Comparison of ENCODE assay signal across 8 cellular contexts in the genomic region with DNA sequence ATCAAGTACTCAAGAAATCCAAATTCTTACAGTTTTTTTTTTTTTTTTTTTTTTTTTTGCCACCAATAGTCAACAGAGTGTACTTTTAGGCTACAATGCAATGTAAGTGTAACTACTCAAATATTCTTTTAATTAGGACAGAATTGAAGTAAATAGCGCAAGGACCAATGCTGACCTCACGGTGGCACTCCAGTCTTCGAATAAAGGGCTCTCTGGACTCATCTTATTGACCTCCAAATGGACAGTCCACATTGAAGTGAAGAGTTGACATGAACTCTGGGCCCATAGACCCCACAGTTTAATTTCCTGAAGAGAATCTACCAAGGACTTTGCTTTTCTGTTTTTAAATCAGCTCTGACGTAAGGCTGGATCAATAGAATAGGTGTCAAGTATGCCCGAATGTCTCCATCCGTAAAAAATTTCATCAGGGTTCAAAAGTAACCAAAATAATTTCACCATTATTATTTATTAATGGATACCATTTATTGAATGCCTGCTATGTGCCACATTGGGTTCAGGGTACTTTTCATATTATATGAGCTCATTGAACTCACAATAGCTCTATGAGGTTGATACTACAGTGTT. TPM values are rescaled to one million over a fixed set of nuclear protein-coding genes. Genes with fewer than 3 reads are reported as not detected.
DNase-seq lines count a peak whose midpoint lies in the region; ATAC-seq and TF ChIP-seq lines count a peak whose summit lies in the region.

No MANE protein-coding gene starts in this region.

- no peak overlapping the region for H2BK12ac ChIP-seq in neuronal stem cell (ENCODE audit: low read length)

- no peaks in the 10 kb centered on the region for H3K36me3 Mint-ChIP-seq in activated naive CD8-positive, alpha-beta T cell treated with anti-CD3 and anti-CD28 coated beads, Interleukin-2, amount 50 U/mL, for 24 hours (ENCODE audit: low read depth)

- no peaks in the 10 kb centered on the region for H3K4me1 Mint-ChIP-seq in activated naive CD8-positive, alpha-beta T cell treated with anti-CD3 and anti-CD28 coated beads, Interleukin-2, amount 50 U/mL, for 24 hours

- TF ChIP-seq CTCF in dorsolateral prefrontal cortex (IDR thresholded peaks at IDR 0.05 in 54 of 56, conservative IDR thresholded peaks at IDR 0.05 in 2 of 56; ENCODE audit: low read depth in 1 of 56, partially characterized antibody in 56 of 56) = peak in 49 of 56 donors; percentile 11 to 63 (median 35)

- H2BK15ac ChIP-seq in neuronal stem cell (ENCODE audit: low read length) = no peak overlapping the region

- no peak overlapping the region for H3K23ac ChIP-seq in neuronal stem cell (ENCODE audit: low read depth, low read length, poor library complexity)

- intact Hi-C loops in dorsolateral prefrontal cortex (cut with DNase I) = loop anchor here in 1 of 2 donors (5.0 kb wide), 1 partner anchor 122 kb away; no protein-coding TSS in a partner anchor

- H3K9ac ChIP-seq in neuronal stem cell (ENCODE audit: low read depth, low read length, poor library complexity) = no peak overlapping the region

- no peaks in the 10 kb centered on the region for H3K9me3 ChIP-seq in neuronal stem cell (replicated peaks in 1 of 2; ENCODE audit: control insufficient read depth in 2 of 2, insufficient read depth in 1 of 2, low read depth in 1 of 2, low read length in 2 of 2)

- no peak overlapping the region for H3K27ac ChIP-seq in dorsolateral prefrontal cortex
- H3K27ac ChIP-seq in neuronal stem cell (replicated peaks; ENCODE audit: low read length) = no peak overlapping the region

- H2AK5ac ChIP-seq in neuronal stem cell (ENCODE audit: low read depth, low read length) = no peak overlapping the region

- ATAC-seq in GM18868 (IDR thresholded peaks at IDR 0.05; ENCODE audit: unreplicated experiment) = no peak
- no peak for ATAC-seq in activated naive CD8-positive, alpha-beta T cell treated with anti-CD3 and anti-CD28 coated beads, Interleukin-2, amount 50 U/mL, for 24 hours

- no peak overlapping the region for H3K27ac Mint-ChIP-seq in activated naive CD8-positive, alpha-beta T cell treated with anti-CD3 and anti-CD28 coated beads, Interleukin-2, amount 50 U/mL, for 24 hours

- H3K27me3 ChIP-seq in dorsolateral prefrontal cortex (peaks cover 0 to 8% (median 0%) of the 10 kb centered on the region in 45 donors), neuronal stem cell (ENCODE audit: control insufficient read depth in 3 of 3, insufficient read depth in 3 of 3, low read depth in 1 of 3, low read length in 3 of 3) (peaks cover 0 to 56% (median 7%) of the 10 kb centered on the region in 3 experiments)

- no peak overlapping the region for H3K4ac ChIP-seq in neuronal stem cell (ENCODE audit: low read length)

- H4K91ac ChIP-seq in neuronal stem cell (ENCODE audit: low read depth, low read length, poor library complexity) = no peak overlapping the region

- H2BK120ac ChIP-seq in neuronal stem cell (ENCODE audit: low read depth, low read length) = no peak overlapping the region

- no peak overlapping the region for H3K14ac ChIP-seq in neuronal stem cell (ENCODE audit: low read length)

- DNase-seq in NCI-H1417 (lab: John Stamatoyannopoulos, UW) (peak; percentile 17 to 63 (median 30)), NCI-H1417 treated with DMSO at 0.1 percent for 48 hours (lab: John Stamatoyannopoulos, UW) (no peak), NCI-H510A treated with DMSO at 0.1 percent for 48 hours (lab: John Stamatoyannopoulos, UW) (peak; percentile 28), dorsolateral prefrontal cortex (peak in 2 of 10 donors; percentile 22 to 48), neuronal stem cell (ENCODE audit: low spot score) (peak; percentile 44)
- no peak for DNase-seq in NK-92 treated with Interleukin-12 subunit alpha and Interleukin-12 subunit beta, amount 100 ng/mL, for 24 hours (lab: John Stamatoyannopoulos, UW)
- no peak for DNase-seq in activated naive CD8-positive, alpha-beta T cell treated with anti-CD3 and anti-CD28 coated beads, Interleukin-2, amount 50 U/mL, for 24 hours

- H3K18ac ChIP-seq in neuronal stem cell (ENCODE audit: low read length) = no peak overlapping the region

- H3K4me2 ChIP-seq in neuronal stem cell (ENCODE audit: insufficient read depth, low read length, poor library complexity, severe bottlenecking) = no peak overlapping the region

- peaks cover 62% of the 10 kb centered on the region for H3K27me3 Mint-ChIP-seq in activated naive CD8-positive, alpha-beta T cell treated with anti-CD3 and anti-CD28 coated beads, Interleukin-2, amount 50 U/mL, for 24 hours

- no peak overlapping the region for H3K4me3 Mint-ChIP-seq in activated naive CD8-positive, alpha-beta T cell treated with anti-CD3 and anti-CD28 coated beads, Interleukin-2, amount 50 U/mL, for 24 hours

- no peaks in the 10 kb centered on the region for H3K79me1 ChIP-seq in neuronal stem cell (ENCODE audit: low read depth, low read length)

- no peak overlapping the region for H4K8ac ChIP-seq in neuronal stem cell (ENCODE audit: low read depth, low read length)

- H3K9me3 Mint-ChIP-seq in activated naive CD8-positive, alpha-beta T cell treated with anti-CD3 and anti-CD28 coated beads, Interleukin-2, amount 50 U/mL, for 24 hours = no peaks in the 10 kb centered on the region

- no peak overlapping the region for H2BK5ac ChIP-seq in neuronal stem cell (ENCODE audit: low read length)

- H3K36me3 ChIP-seq in neuronal stem cell (replicated peaks in 1 of 2; ENCODE audit: control insufficient read depth in 2 of 2, insufficient read depth in 2 of 2, low read length in 2 of 2) = no peaks in the 10 kb centered on the region

- no CpG with 5 or more reads among the region's 6 CpGs for WGBS in neuronal stem cell (ENCODE audit: extremely low coverage in 2 of 2, insufficient read length in 2 of 2, insufficient replicate concordance in 1 of 2), 2 donors

- no peak overlapping the region for H3K4me3 ChIP-seq in dorsolateral prefrontal cortex
- no peak overlapping the region for H3K4me3 ChIP-seq in neuronal stem cell (ENCODE audit: low read length in 2 of 2)

- no peak overlapping the region for H2AFZ ChIP-seq in neuronal stem cell (ENCODE audit: low read length)

- H3K4me1 ChIP-seq in neuronal stem cell (ENCODE audit: control insufficient read depth in 2 of 2, insufficient read depth in 1 of 2, low read depth in 1 of 2, low read length in 2 of 2) = no peaks in the 10 kb centered on the region

RNA-seq across cellular contexts. Expression of a gene that starts 7.3 kb away (rescaled TPM):
- total RNA-seq in dorsolateral prefrontal cortex = 10 to 100 TPM; 12.7 to 29.4 (median 20.7) TPM
- polyA plus RNA-seq in neuronal stem cell (2013, experiment 1 of 2) = 33.9 TPM
- polyA plus RNA-seq in neuronal stem cell (2013, experiment 2 of 2) = 36.6 TPM

RNA-seq across cellular contexts. Expression of a gene that starts 41.3 kb away (rescaled TPM):
- 10 to 100 TPM; 40.6 to 67.2 (median 51.6) TPM for total RNA-seq in dorsolateral prefrontal cortex
- 20.7 TPM for polyA plus RNA-seq in neuronal stem cell (2013, experiment 1 of 2)
- polyA plus RNA-seq in neuronal stem cell (2013, experiment 2 of 2) = 19.2 TPM

Comparison
In these comparisons a context has a peak if more than half of its experiments do, and no peak if none do; other contexts are left out.
1. DNase-seq: peak in NCI-H1417 (3 of 3), NCI-H510A treated with DMSO at 0.1 percent for 48 hours (single experiment) and neuronal stem cell (single experiment); none in NCI-H1417 treated with DMSO at 0.1 percent for 48 hours (single experiment), NK-92 treated with Interleukin-12 subunit alpha and Interleukin-12 subunit beta, amount 100 ng/mL, for 24 hours (single experiment) and activated naive CD8-positive, alpha-beta T cell treated with anti-CD3 and anti-CD28 coated beads, Interleukin-2, amount 50 U/mL, for 24 hours (single experiment).